Comparison of ENCODE assay signal across 8 cellular contexts in genomic region chr11:9568161-9568853, GRCh38. TPM values are rescaled to one million over a fixed set of nuclear protein-coding genes. Genes with fewer than 3 reads are reported as not detected.
DNase-seq lines count a peak whose midpoint lies in the region; ATAC-seq and TF ChIP-seq lines count a peak whose summit lies in the region.

No MANE protein-coding gene starts in this region.

- peak overlapping the region; percentile 99 for H3K27ac Mint-ChIP-seq in mesothelial cell of epicardium
- H3K27ac Mint-ChIP-seq in type B pancreatic cell: peak overlapping the region; percentile 99

- peaks cover 5% of the 10 kb centered on the region; the same call in 1 of the 2 replicates for H3K79me2 ChIP-seq in SK-N-SH (ENCODE audit: insufficient read depth)

- 83% methylated on average over 8 of the region's 8 CpGs for WGBS in SK-N-SH (ENCODE audit: low lambda C conversion rate)

- peak overlapping the region; percentile 70 for H3K9ac ChIP-seq in SK-N-SH

- H3K36me3 ChIP-seq in SK-N-SH (replicated peaks in 1 of 2; ENCODE audit: control insufficient read depth in 1 of 2, insufficient read depth in 2 of 2, low read length in 1 of 2): no peaks in the 10 kb centered on the region

- peak overlapping the region; percentile 54; the same call in 1 of the 2 replicates for H2AFZ ChIP-seq in SK-N-SH (ENCODE audit: low read depth)

- no peak overlapping the region for H3K4me3 ChIP-seq in SK-N-SH (ENCODE audit: low read depth in 2 of 2, low read length in 1 of 2)
- no peak overlapping the region for H3K4me3 ChIP-seq in cardiac fibroblast (replicated peaks in 1 of 2; ENCODE audit: low read depth in 2 of 2, low read length in 2 of 2)

- H3K27ac ChIP-seq in SK-N-SH (ENCODE audit: low read depth in 2 of 2, low read length in 1 of 2): peak overlapping the region; percentile 7 to 99; a peak in 2 of 4 replicates

- H3K4me1 ChIP-seq in SK-N-SH (ENCODE audit: control insufficient read depth in 1 of 2, insufficient read depth in 2 of 2, low read depth in 1 of 2, low read length in 1 of 2): peaks cover 10 to 28% of the 10 kb centered on the region in 2 experiments; a peak in 3 of 4 replicates

- H3K36me3 Mint-ChIP-seq in mesothelial cell of epicardium: no peaks in the 10 kb centered on the region
- peaks cover 3% of the 10 kb centered on the region for H3K36me3 Mint-ChIP-seq in type B pancreatic cell

- DNase-seq in SK-N-SH (no peak), cardiac fibroblast (ENCODE audit: low read depth in 2 of 2) (peak; percentile 14 to 22), mesothelial cell of epicardium (ENCODE audit: low spot score in 2 of 2, unreplicated experiment in 2 of 2) (no peak), type B pancreatic cell (ENCODE audit: extremely low spot score, unreplicated experiment) (no peak), D341Med (ENCODE audit: low spot score) (no peak), left lobe of liver (ENCODE audit: low spot score) (no peak), DMS79 (lab: John Stamatoyannopoulos, UW) (no peak)

- TF ChIP-seq EP300 in SK-N-SH (IDR thresholded peaks at IDR 0.05; ENCODE audit: borderline replicate concordance in 1 of 2, low read depth in 1 of 2, low read length in 1 of 2): no peak

- H3K4me2 ChIP-seq in SK-N-SH: no peak overlapping the region

- POLR2A ChIA-PET in SK-N-SH (lab: Yijun Ruan, JAX): no interaction called here

- no peaks in the 10 kb centered on the region for H4K20me1 ChIP-seq in SK-N-SH (ENCODE audit: insufficient read depth)

- H3K4me1 Mint-ChIP-seq in mesothelial cell of epicardium: peaks cover 48% of the 10 kb centered on the region
- H3K4me1 Mint-ChIP-seq in type B pancreatic cell (ENCODE audit: unreplicated experiment): peaks cover 46% of the 10 kb centered on the region

- TF ChIP-seq CTCF in SK-N-SH (IDR thresholded peaks at IDR 0.05) (no peak), cardiac fibroblast (IDR thresholded peaks at IDR 0.05; ENCODE audit: low read depth, low read length) (no peak), mesothelial cell of epicardium (IDR thresholded peaks at IDR 0.05; ENCODE audit: unreplicated experiment) (no peak), type B pancreatic cell (conservative IDR thresholded peaks at IDR 0.05) (no peak)

- no peak for TF ChIP-seq RAD21 in SK-N-SH (IDR thresholded peaks at IDR 0.05; ENCODE audit: low read length)

- ATAC-seq in SK-N-SH treated with all-trans-retinoic acid at 6 μM for 48 hours (no peak), left lobe of liver (no peak)

- H3K9me2 ChIP-seq in SK-N-SH: no peaks in the 10 kb centered on the region

- no peaks in the 10 kb centered on the region for H3K9me3 ChIP-seq in SK-N-SH

- CTCF ChIA-PET in SK-N-SH (lab: Yijun Ruan, JAX): interaction anchor here (0.9 kb wide), 1 partner anchor 15 kb away, joined by 3 read pairs; no protein-coding TSS in a partner anchor

- H3F3A ChIP-seq in SK-N-SH (replicated peaks; ENCODE audit: insufficient read depth): peaks cover 28% of the 10 kb centered on the region

- H3K9me3 Mint-ChIP-seq in mesothelial cell of epicardium (no peaks in the 10 kb centered on the region), type B pancreatic cell (peaks cover 3% of the 10 kb centered on the region)

- no peaks in the 10 kb centered on the region for H3K27me3 ChIP-seq in SK-N-SH (ENCODE audit: insufficient read depth)

- H3K27me3 Mint-ChIP-seq in mesothelial cell of epicardium (ENCODE audit: low read depth) (no peaks in the 10 kb centered on the region), type B pancreatic cell (no peaks in the 10 kb centered on the region)

- H3K4me3 Mint-ChIP-seq in mesothelial cell of epicardium (peak overlapping the region; percentile 36), type B pancreatic cell (peak overlapping the region; percentile 86)

TF ChIP-seq in SK-N-SH, 30 proteins besides CTCF, POLR2A, EP300 and RAD21:
- no peak for TF ChIP-seq RXRA (IDR thresholded peaks at IDR 0.05; ENCODE audit: borderline replicate concordance, low read depth)
- TF ChIP-seq RFX5 (IDR thresholded peaks at IDR 0.05; ENCODE audit: low read length): no peak
- no peak for TF ChIP-seq TAF1 (IDR thresholded peaks at IDR 0.05; ENCODE audit: borderline replicate concordance, low read depth, low read length)
- TF ChIP-seq YY1 (IDR thresholded peaks at IDR 0.05; ENCODE audit: low read depth): no peak
- no peak for TF ChIP-seq SIN3A (IDR thresholded peaks at IDR 0.05; ENCODE audit: borderline replicate concordance, low read depth, low read length)

TF ChIP-seq in SK-N-SH treated with all-trans-retinoic acid at 6 μM for 48 hours, 23 proteins besides CTCF, POLR2A, EP300 and RAD21 (continues in another document):
- TF ChIP-seq ESRRG (CRISPR knock-in tag; IDR thresholded peaks at IDR 0.05) (no peak), TSHZ2 (CRISPR knock-in tag; IDR thresholded peaks at IDR 0.05) (no peak), OSR1 (CRISPR knock-in tag; IDR thresholded peaks at IDR 0.05) (no peak), ISL1 (CRISPR knock-in tag; IDR thresholded peaks at IDR 0.05) (no peak), RARB (CRISPR knock-in tag; IDR thresholded peaks at IDR 0.05) (no peak), GLIS3 (CRISPR knock-in tag; IDR thresholded peaks at IDR 0.05) (no peak), PATZ1 (CRISPR knock-in tag; IDR thresholded peaks at IDR 0.05; ENCODE audit: borderline replicate concordance) (no peak)
- TF ChIP-seq, protein P1, sequence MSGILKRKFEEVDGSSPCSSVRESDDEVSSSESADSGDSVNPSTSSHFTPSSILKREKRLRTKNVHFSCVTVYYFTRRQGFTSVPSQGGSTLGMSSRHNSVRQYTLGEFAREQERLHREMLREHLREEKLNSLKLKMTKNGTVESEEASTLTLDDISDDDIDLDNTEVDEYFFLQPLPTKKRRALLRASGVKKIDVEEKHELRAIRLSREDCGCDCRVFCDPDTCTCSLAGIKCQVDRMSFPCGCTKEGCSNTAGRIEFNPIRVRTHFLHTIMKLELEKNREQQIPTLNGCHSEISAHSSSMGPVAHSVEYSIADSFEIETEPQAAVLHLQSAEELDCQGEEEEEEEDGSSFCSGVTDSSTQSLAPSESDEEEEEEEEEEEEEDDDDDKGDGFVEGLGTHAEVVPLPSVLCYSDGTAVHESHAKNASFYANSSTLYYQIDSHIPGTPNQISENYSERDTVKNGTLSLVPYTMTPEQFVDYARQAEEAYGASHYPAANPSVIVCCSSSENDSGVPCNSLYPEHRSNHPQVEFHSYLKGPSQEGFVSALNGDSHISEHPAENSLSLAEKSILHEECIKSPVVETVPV (CRISPR knock-in tag; IDR thresholded peaks at IDR 0.05): no peak
- TF ChIP-seq, protein P2, sequence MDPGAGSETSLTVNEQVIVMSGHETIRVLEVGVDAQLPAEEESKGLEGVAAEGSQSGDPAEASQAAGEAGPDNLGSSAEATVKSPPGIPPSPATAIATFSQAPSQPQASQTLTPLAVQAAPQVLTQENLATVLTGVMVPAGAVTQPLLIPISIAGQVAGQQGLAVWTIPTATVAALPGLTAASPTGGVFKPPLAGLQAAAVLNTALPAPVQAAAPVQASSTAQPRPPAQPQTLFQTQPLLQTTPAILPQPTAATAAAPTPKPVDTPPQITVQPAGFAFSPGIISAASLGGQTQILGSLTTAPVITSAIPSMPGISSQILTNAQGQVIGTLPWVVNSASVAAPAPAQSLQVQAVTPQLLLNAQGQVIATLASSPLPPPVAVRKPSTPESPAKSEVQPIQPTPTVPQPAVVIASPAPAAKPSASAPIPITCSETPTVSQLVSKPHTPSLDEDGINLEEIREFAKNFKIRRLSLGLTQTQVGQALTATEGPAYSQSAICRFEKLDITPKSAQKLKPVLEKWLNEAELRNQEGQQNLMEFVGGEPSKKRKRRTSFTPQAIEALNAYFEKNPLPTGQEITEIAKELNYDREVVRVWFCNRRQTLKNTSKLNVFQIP (CRISPR knock-in tag; IDR thresholded peaks at IDR 0.05; ENCODE audit: borderline replicate concordance, low read depth): no peak

RNA-seq across cellular contexts. Expression of gene WEE1, which starts 5.2 kb away (rescaled TPM):
- 16.9 and 20.6 TPM in 2 replicates for polyA plus RNA-seq in SK-N-SH (2012; rRNA removed)
- 18.0 and 21.1 TPM in 2 replicates for polyA plus RNA-seq in SK-N-SH (2012; cell fraction: cytosol; rRNA removed)
- polyA plus RNA-seq in SK-N-SH (2012; cell fraction: nucleus; rRNA removed): 27.1 and 54.9 TPM in 2 replicates
- total RNA-seq in mesothelial cell of epicardium (64.7 to 67.2 TPM (median 66.4 TPM) in 3 replicates), type B pancreatic cell (ENCODE audit: low replicate concordance) (80.1 and 104 TPM in 2 replicates), left lobe of liver (11.6 TPM)

Comparison
In these comparisons a context has a peak if more than half of its experiments do, and no peak if none do; other contexts are left out.
1. DNase-seq: peak in cardiac fibroblast (2 of 2); none in SK-N-SH (single experiment), mesothelial cell of epicardium (0 of 2), type B pancreatic cell (single experiment), D341Med (single experiment), left lobe of liver (single experiment) and DMS79 (single experiment).